8 cellular contexts compared by ENCODE assay signal in the genomic region with DNA sequence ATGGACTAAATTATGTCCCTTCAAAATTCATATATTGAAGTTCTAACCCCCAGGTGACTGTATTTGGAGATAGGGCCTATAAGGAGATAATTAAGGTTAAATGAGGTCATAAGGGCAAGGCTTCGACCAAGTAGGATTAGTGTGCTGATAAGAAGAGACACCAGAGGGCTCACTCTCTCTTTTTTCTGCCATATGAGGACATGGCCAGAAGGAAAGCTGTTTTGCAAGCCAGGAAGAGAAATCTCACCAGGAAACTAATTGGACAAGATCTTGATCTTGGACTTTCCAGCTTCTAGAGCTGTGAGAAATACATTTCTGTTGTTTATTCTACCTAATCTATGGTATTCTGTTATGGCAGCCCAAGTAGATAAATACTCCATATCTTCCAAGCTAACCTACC.
DNase-seq lines count a peak whose midpoint lies in the region; ATAC-seq and TF ChIP-seq lines count a peak whose summit lies in the region.

No MANE protein-coding gene starts in this region.

- H3K9me3 ChIP-seq in PC-9 (ENCODE audit: insufficient read depth, low read depth) (no peaks in the 10 kb centered on the region), thyroid gland (no peaks in the 10 kb centered on the region)

- 9 to 13% methylated on average over 1 of the region's 1 CpG for WGBS in thyroid gland, 2 donors

- CTCF ChIA-PET in PC-9 (lab: Charles Lee): interaction anchor here (0.6 kb wide), 1 partner anchor 108 kb away, joined by 8 read pairs; no protein-coding TSS in a partner anchor

- no peaks in the 10 kb centered on the region for H3K36me3 ChIP-seq in PC-9 (ENCODE audit: low read depth)
- H3K36me3 ChIP-seq in thyroid gland: no peaks in the 10 kb centered on the region

- intact Hi-C loops in PC-9 (cut with micrococcal nuclease; ENCODE audit: unreplicated experiment): no loop called here
- intact Hi-C loops in thyroid gland (cut with DNase I): no loop called here

- H3F3A ChIP-seq in PC-9 (ENCODE audit: insufficient read depth, low read depth): no peaks in the 10 kb centered on the region

- no peaks in the 10 kb centered on the region; the same call in none of the 2 replicates for H3K9me2 ChIP-seq in PC-9 (ENCODE audit: insufficient read depth)

- no peaks in the 10 kb centered on the region for H4K20me1 ChIP-seq in PC-9 (ENCODE audit: insufficient read depth)

- H3K27me3 ChIP-seq in PC-9 (ENCODE audit: insufficient read depth, low read depth) (no peaks in the 10 kb centered on the region), thyroid gland (no peaks in the 10 kb centered on the region)

- H3K4me2 ChIP-seq in PC-9: no peak overlapping the region

- no peaks in the 10 kb centered on the region for H3K79me2 ChIP-seq in PC-9 (ENCODE audit: low read depth)

- H3K4me1 ChIP-seq in PC-9 (replicated peaks; ENCODE audit: insufficient read depth) (no peaks in the 10 kb centered on the region), thyroid gland (no peaks in the 10 kb centered on the region)

- TF ChIP-seq POLR2A in thyroid gland (IDR thresholded peaks at IDR 0.05): no peak

- POLR2A ChIA-PET in PC-9 (lab: Charles Lee; ENCODE audit: unreplicated experiment): no interaction called here

- TF ChIP-seq CTCF in PC-9 (conservative IDR thresholded peaks at IDR 0.05) (peak; percentile 40), thyroid gland (IDR thresholded peaks at IDR 0.05) (peak in 3 of 6 experiments; percentile 21 to 27 (median 23))

- ATAC-seq in HG03442 (IDR thresholded peaks at IDR 0.05; ENCODE audit: unreplicated experiment) (peak; percentile 54), HG02970 (IDR thresholded peaks at IDR 0.05; ENCODE audit: low FRiP score, unreplicated experiment) (no peak)

- no peak overlapping the region for H3K4me3 ChIP-seq in PC-9
- H3K4me3 ChIP-seq in thyroid gland (replicated peaks in 1 of 3): no peak overlapping the region

- H2AFZ ChIP-seq in PC-9: no peak overlapping the region

- DNase-seq in COLO829 (ENCODE audit: low spot score) (peak; percentile 26), PC-9 (peak in 1 of 2 experiments; percentile 36), iPS-NIHi7 (ENCODE audit: extremely low spot score) (peak; percentile 41), AG08396 (ENCODE audit: low spot score) (no peak), thyroid gland (no peak), nucleus accumbens (lab: John Stamatoyannopoulos, UW) (no peak)

- no TSS peak for BruUV-seq in PC-9 (replicated peaks; lab: Mats Ljungman, UMichigan)

- no peak overlapping the region for H3K27ac ChIP-seq in PC-9
- H3K27ac ChIP-seq in thyroid gland: no peak overlapping the region

Comparison
In these comparisons a context has a peak if more than half of its experiments do, and no peak if none do; other contexts are left out.
1. DNase-seq: peak in COLO829 (single experiment) and iPS-NIHi7 (single experiment); none in AG08396 (single experiment), thyroid gland (0 of 2) and nucleus accumbens (0 of 56).